In genomic region chr15:95304874-95305271, GRCh38 we compare ENCODE assay signal across 17 cellular contexts.
DNase-seq lines count a peak whose midpoint lies in the region; ATAC-seq and TF ChIP-seq lines count a peak whose summit lies in the region.
"Had no signal": no experiment of that assay in that cellular context is flagged by ENCODE, and none has a peak within 500 bp of the region (broad histone marks: within the 10 kb centered on the region; RNA-seq: fewer than 3 reads in every experiment).

No MANE protein-coding gene starts in this region.

- no peaks in the 10 kb centered on the region for H3K27me3 ChIP-seq in SJCRH30
- no peaks in the 10 kb centered on the region for H3K27me3 ChIP-seq in right lobe of liver
- H3K27me3 ChIP-seq in spleen (replicated peaks in 1 of 7), result no peaks in the 10 kb centered on the region
- H3K27me3 ChIP-seq: MG63 had no signal

- 31% methylated on average over 3 of the region's 3 CpGs for WGBS in right lobe of liver (ENCODE audit: insufficient coverage, low coverage, low lambda C conversion rate, missing lambda C conversion rate)
- WGBS in spleen, 5 donors, result 37 to 47% (median 43%) methylated on average over 3 of the region's 3 CpGs

- no peaks in the 10 kb centered on the region for H3K36me3 ChIP-seq in SJCRH30
- H3K36me3 ChIP-seq in right lobe of liver, result no peaks in the 10 kb centered on the region
- H3K36me3 ChIP-seq in spleen, result no peaks in the 10 kb centered on the region
- H3K36me3 ChIP-seq: MG63, WERI-Rb-1 had no signal

- H3K9me3 ChIP-seq in SJCRH30 (replicated peaks) (no peaks in the 10 kb centered on the region), right lobe of liver (no peaks in the 10 kb centered on the region), spleen (no peaks in the 10 kb centered on the region)

- intact Hi-C loops in right lobe of liver (cut with DNase I) (no loop called here), spleen (cut with DNase I; ENCODE audit: low total_unique reads) (no loop called here)

- peak; percentile 9 for DNase-seq in ELR (ENCODE audit: low read depth)
- DNase-seq in SJCRH30, result no peak
- no peak for DNase-seq in right lobe of liver
- DNase-seq in spleen, result no peak
- no peak for DNase-seq in A172 (ENCODE audit: low spot score)
- no peak for DNase-seq in epidermal melanocyte (ENCODE audit: insufficient read length, low spot score)
- DNase-seq: activated naive CD4-positive, alpha-beta T cell treated with anti-CD3 and anti-CD28 coated beads for 36 hours; effector memory CD4-positive, alpha-beta T cell; MG63; NCI-H1930; NCI-H510A treated with DMSO at 0.1 percent for 48 hours; OCI-M1; stimulated activated CD4-positive, alpha-beta T cell treated with anti-CD3 and anti-CD28 coated beads, Interleukin-1b, Interleukin-23, amount 100 ng/mL, for 48 hours; WERI-Rb-1 had no signal

- ATAC-seq in right lobe of liver (no peak), GM19023 (IDR thresholded peaks at IDR 0.05; ENCODE audit: unreplicated experiment) (no peak), HG03280 (IDR thresholded peaks at IDR 0.05; ENCODE audit: unreplicated experiment) (no peak)
- ATAC-seq: GM23338 had no signal

- H3K4me1 ChIP-seq in SJCRH30 (peaks cover 25% of the 10 kb centered on the region), right lobe of liver (no peaks in the 10 kb centered on the region), spleen (peaks cover 5 to 21% (median 9%) of the 10 kb centered on the region in 6 donors)

- H3K4me3 ChIP-seq in SJCRH30, result peak overlapping the region; percentile 37
- no peak overlapping the region for H3K4me3 ChIP-seq in right lobe of liver
- H3K4me3 ChIP-seq in spleen, result no peak overlapping the region
- H3K4me3 ChIP-seq: GM23338 had no signal

- TF ChIP-seq POLR2A in right lobe of liver (IDR thresholded peaks at IDR 0.05) (no peak), spleen (IDR thresholded peaks at IDR 0.05) (no peak)

- H3K27ac ChIP-seq in SJCRH30 (peak overlapping the region; percentile 86), right lobe of liver (peak overlapping the region; percentile 30 to 55 (median 47)), spleen (peak overlapping the region; percentile 45 to 90 (median 82))
- H3K27ac ChIP-seq: WERI-Rb-1 had no signal

- TF ChIP-seq CTCF in right lobe of liver (IDR thresholded peaks at IDR 0.05) (no peak), spleen (IDR thresholded peaks at IDR 0.05 in 8 of 11, conservative IDR thresholded peaks at IDR 0.05 in 3 of 11) (no peak)
